Comparison of ENCODE assay signal across 7 cellular contexts in the genomic region with DNA sequence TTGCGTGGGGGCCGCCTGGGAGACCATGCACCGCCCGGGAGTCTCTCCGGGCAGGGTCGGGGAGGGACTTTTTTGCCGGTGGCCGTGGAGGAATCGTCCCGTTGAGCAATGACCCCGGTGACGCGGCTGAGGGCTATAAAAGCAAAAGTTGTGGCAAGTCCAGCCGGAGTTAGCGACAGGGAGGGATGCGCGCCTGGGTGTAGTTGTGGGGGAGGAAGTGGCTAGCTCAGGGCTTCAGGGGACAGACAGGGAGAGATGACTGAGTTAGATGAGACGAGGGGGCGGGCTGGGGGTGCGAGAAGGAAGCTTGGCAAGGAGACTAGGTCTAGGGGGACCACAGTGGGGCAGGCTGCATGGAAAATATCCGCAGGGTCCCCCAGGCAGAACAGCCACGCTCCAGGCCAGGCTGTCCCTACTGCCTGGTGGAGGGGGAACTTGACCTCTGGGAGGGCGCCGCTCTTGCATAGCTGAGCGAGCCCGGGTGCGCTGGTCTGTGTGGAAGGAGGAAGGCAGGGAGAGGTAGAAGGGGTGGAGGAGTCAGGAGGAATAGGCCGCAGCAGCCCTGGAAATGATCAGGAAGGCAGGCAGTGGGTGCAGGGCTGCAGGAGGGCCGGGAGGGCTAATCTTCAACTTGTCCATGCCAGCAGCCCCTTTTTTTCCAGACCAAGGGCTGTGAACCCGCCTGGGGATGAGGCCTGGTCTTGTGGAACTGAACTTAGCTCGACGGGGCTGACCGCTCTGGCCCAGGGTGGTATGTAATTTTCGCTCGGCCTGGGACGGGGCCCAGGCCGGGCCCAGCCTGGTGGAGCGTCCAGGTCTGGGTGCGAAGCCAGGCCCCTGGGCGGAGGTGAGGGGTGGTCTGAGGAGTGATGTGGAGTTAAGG.
DNase-seq lines count a peak whose midpoint lies in the region; ATAC-seq and TF ChIP-seq lines count a peak whose summit lies in the region.

A gene (plus strand): TSS at position 166 of the 883 bp plus-strand sequence.

- peak within 1 kb of the TSS; percentile 88 to 91 for H3K4me3 ChIP-seq in cardiac fibroblast (replicated peaks in 1 of 2; ENCODE audit: low read depth in 2 of 2, low read length in 2 of 2)

- ATAC-seq in GM19372 (IDR thresholded peaks at IDR 0.05; ENCODE audit: low read depth, unreplicated experiment) = peak; percentile 22
- ATAC-seq in HG03442 (IDR thresholded peaks at IDR 0.05; ENCODE audit: unreplicated experiment) = no peak

- TF ChIP-seq CTCF in cardiac fibroblast (IDR thresholded peaks at IDR 0.05; ENCODE audit: low read depth, low read length) = no peak

- peak; percentile 38 for DNase-seq in NCI-H2171 (lab: John Stamatoyannopoulos, UW)
- peak; percentile 85 to 98 (median 90) for DNase-seq in activated CD4-positive, CD25-positive, alpha-beta regulatory T cell (lab: John Stamatoyannopoulos, UW)
- peak; percentile 96 to 98 for DNase-seq in cardiac fibroblast (ENCODE audit: low read depth in 2 of 2)
- peak; percentile 91 for DNase-seq in iris pigment epithelial cell (ENCODE audit: low read depth)
- peak; percentile 91 for DNase-seq in stimulated activated CD4-positive, alpha-beta T cell treated with anti-CD3 and anti-CD28 coated beads, Interleukin-12 subunit alpha, Interleukin-12 subunit beta, amount 100 ng/mL, for 4 hours

Comparison
In these comparisons a context has a peak if more than half of its experiments do, and no peak if none do; other contexts are left out.
1. DNase-seq: peak in every context shown above with its lines; median percentile 97 in cardiac fibroblast; 91 in iris pigment epithelial cell; 91 in stimulated activated CD4-positive, alpha-beta T cell treated with anti-CD3 and anti-CD28 coated beads, Interleukin-12 subunit alpha, Interleukin-12 subunit beta, amount 100 ng/mL, for 4 hours; 90 in activated CD4-positive, CD25-positive, alpha-beta regulatory T cell; 38 in NCI-H2171.